1 cellular context compared by ENCODE assay signal in the genomic region with DNA sequence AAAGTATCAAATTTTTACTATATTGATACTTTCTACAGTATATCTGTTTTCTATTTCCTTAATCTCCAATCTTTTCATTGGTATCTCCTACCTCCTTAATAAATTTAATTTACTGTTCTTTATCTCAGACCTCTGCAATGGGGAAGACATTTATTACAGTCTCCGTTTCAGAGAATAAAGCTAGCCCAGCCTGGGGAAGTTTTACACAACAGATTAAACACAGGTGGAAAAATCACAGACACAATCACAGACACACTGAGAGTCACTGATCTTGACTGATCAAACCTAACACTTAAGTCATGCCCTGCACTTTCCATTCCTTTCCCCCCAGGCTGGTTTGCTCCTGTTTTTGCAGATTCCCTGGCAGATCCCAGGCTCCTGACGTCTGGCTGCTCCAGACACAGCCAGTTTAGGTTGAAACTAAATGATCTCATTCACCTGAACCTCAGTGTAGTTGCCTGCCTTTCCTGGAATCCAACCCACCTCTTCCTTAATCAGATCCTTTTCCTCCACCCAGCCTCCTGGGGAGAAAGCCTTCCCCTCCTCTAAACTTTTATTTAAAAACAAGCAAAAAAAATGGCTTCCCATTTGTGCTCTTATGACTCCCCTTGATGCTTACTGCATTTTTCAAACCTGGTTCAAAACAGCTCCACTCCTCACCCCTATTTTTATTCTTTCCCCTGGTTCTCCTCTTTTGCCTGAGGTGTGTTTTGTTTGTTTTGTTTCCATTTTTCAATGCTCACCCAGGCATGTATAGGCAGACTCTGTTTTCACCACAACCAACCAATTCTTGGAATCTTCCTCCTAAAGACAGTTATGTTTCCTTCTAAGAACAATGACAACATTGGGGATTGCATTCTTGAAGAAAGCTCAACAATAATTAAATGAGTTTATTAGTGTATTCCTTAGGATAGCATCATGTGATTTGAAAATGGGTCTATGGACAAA.
TF ChIP-seq lines count a peak whose summit lies in the region.

No MANE protein-coding gene starts in this region.

TF ChIP-seq in HEK293, 187 proteins besides CTCF, POLR2A, EP300 and RAD21 (continued from another document):
- no peak for TF ChIP-seq PBX3 (CRISPR knock-in tag; IDR thresholded peaks at IDR 0.05)
- TF ChIP-seq ZFP3 (tag by site-specific recombination; IDR thresholded peaks at IDR 0.05; ENCODE audit: low read depth): no peak
- TF ChIP-seq GLIS1 (tag by site-specific recombination; IDR thresholded peaks at IDR 0.05): no peak
- TF ChIP-seq ZNF311 (tag by site-specific recombination; IDR thresholded peaks at IDR 0.05; ENCODE audit: borderline replicate concordance): no peak
- TF ChIP-seq ZNF629 (tag by site-specific recombination; IDR thresholded peaks at IDR 0.05): 0 out of 2 replicates have a peak, but pooled peaks have one; percentile 26
- TF ChIP-seq ZNF792 (tag by site-specific recombination; IDR thresholded peaks at IDR 0.05): no peak
